Comparison of ENCODE assay signal across 19 cellular contexts in the genomic region with DNA sequence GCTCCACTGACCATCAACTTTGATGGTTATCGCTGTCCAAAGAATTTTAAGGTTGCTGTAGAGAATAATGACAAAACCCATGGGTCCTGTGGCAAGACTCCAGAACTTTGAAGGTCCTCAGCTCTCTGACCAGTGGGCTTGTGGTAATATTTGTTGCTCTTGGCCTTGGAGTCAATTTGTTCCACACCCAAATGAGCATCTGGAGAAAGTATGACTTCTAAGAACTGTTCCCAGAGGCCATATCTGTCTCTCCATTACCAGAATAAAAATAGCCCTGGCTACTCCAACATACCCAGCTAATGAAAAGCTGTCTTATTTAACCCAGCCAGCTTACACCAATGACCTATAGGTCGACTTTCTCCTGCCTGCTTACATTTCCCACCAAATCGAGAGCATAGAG.
DNase-seq lines count a peak whose midpoint lies in the region; ATAC-seq, FAIRE-seq and TF ChIP-seq lines count a peak whose summit lies in the region.
"Had no signal": no experiment of that assay in that cellular context is flagged by ENCODE, and none has a peak within 500 bp of the region (broad histone marks: within the 10 kb centered on the region; RNA-seq: fewer than 3 reads in every experiment).

No MANE protein-coding gene starts in this region.

- no peak for TF ChIP-seq POLR2A in HepG2 (IDR thresholded peaks at IDR 0.05; ENCODE audit: insufficient read depth in 1 of 2, low read depth in 2 of 2, low read length in 2 of 2)
- TF ChIP-seq POLR2A in gastrocnemius medialis (IDR thresholded peaks at IDR 0.05): no peak

- ATAC-seq in HepG2 (no peak), GM21737 (IDR thresholded peaks at IDR 0.05; ENCODE audit: unreplicated experiment) (no peak), gastrocnemius medialis (no peak)
- ATAC-seq: A549 had no signal

- H3K4me2 ChIP-seq in HepG2 (ENCODE audit: low read depth, low read length): no peak overlapping the region
- H3K4me2 ChIP-seq: A549 had no signal

- H3K36me3 ChIP-seq in liver (ENCODE audit: control insufficient read depth in 4 of 4, insufficient read depth in 3 of 4, low read depth in 1 of 4, low read length in 3 of 4) (no peaks in the 10 kb centered on the region), HepG2 (replicated peaks in 1 of 2; ENCODE audit: control insufficient read depth in 1 of 2, insufficient read depth in 2 of 2, low read length in 2 of 2) (no peaks in the 10 kb centered on the region), gastrocnemius medialis (no peaks in the 10 kb centered on the region)

- H3K4me3 ChIP-seq in liver (ENCODE audit: low read depth in 1 of 3, low read length in 3 of 3) (no peak overlapping the region), HepG2 (replicated peaks in 1 of 3; ENCODE audit: insufficient read depth in 1 of 3, low read depth in 2 of 3, low read length in 3 of 3) (no peak overlapping the region), cardiac fibroblast (replicated peaks in 1 of 2; ENCODE audit: low read depth in 2 of 2, low read length in 2 of 2) (no peak overlapping the region), fibroblast of villous mesenchyme (ENCODE audit: low read depth, low read length) (no peak overlapping the region), gastrocnemius medialis (no peak overlapping the region)
- H3K4me3 ChIP-seq: A549 had no signal

- no peak for FAIRE-seq in HepG2 (lab: Jason Lieb, UNC)
- FAIRE-seq: A549, D721Med, GM12892 had no signal

- H2AFZ ChIP-seq in HepG2 (ENCODE audit: low read length): no peak overlapping the region

- H4K20me1 ChIP-seq in HepG2 (ENCODE audit: insufficient read depth, low read length): no peaks in the 10 kb centered on the region

- DNase-seq in HepG2 (ENCODE audit: low spot score) (no peak), cardiac fibroblast (ENCODE audit: low read depth in 2 of 2) (peak; percentile 5 to 40), fibroblast of villous mesenchyme (ENCODE audit: low read depth) (peak; percentile 75), ureter (ENCODE audit: low spot score) (peak; percentile 48), gastrocnemius medialis (no peak)
- no peak for DNase-seq in central memory CD4-positive, alpha-beta T cell
- DNase-seq: CD4-positive, alpha-beta memory T cell; DMS79 treated with DMSO at 0.1 percent for 48 hours; GDM1; GOT3; KG1; NCI-H1092 treated with DMSO at 0.1 percent for 48 hours; NCI-H187; NCI-H446 had no signal

- no peak for TF ChIP-seq RAD21 in liver (IDR thresholded peaks at IDR 0.05)
- TF ChIP-seq RAD21 in HepG2 (CRISPR knock-in tag; IDR thresholded peaks at IDR 0.05): no peak

- no peak for TF ChIP-seq CTCF in liver (IDR thresholded peaks at IDR 0.05; ENCODE audit: low read depth, low read length, missing input control)
- no peak for TF ChIP-seq CTCF in HepG2 (CRISPR knock-in tag; IDR thresholded peaks at IDR 0.05)
- TF ChIP-seq CTCF in cardiac fibroblast (IDR thresholded peaks at IDR 0.05; ENCODE audit: low read depth, low read length): no peak
- TF ChIP-seq CTCF in fibroblast of villous mesenchyme (IDR thresholded peaks at IDR 0.05; ENCODE audit: insufficient read depth, low read depth, low read length): no peak
- no peak for TF ChIP-seq CTCF in gastrocnemius medialis (IDR thresholded peaks at IDR 0.05 in 4 of 5, conservative IDR thresholded peaks at IDR 0.05 in 1 of 5)

- TF ChIP-seq EP300 in HepG2 (IDR thresholded peaks at IDR 0.05; ENCODE audit: low read depth in 2 of 2, low read length in 2 of 2) (no peak), HepG2 (CRISPR knock-in tag; IDR thresholded peaks at IDR 0.05; ENCODE audit: borderline replicate concordance) (no peak)

- BruUV-seq in HepG2 (replicated peaks; lab: Mats Ljungman, UMichigan): no TSS peak

- POLR2A ChIA-PET in HepG2 (lab: Yijun Ruan, JAX): no interaction called here

- H3K27ac ChIP-seq in liver (ENCODE audit: low read depth in 1 of 2, low read length in 2 of 2) (no peak overlapping the region), HepG2 (ENCODE audit: extremely low read length, insufficient read depth, low read length) (no peak overlapping the region), gastrocnemius medialis (no peak overlapping the region)
- H3K27ac ChIP-seq: A549 had no signal

- no peaks in the 10 kb centered on the region for H3K9me3 ChIP-seq in liver (ENCODE audit: control insufficient read depth in 4 of 4, low read length in 3 of 4)
- peaks cover 61% of the 10 kb centered on the region for H3K9me3 ChIP-seq in HepG2 (ENCODE audit: low read length)
- no peaks in the 10 kb centered on the region for H3K9me3 ChIP-seq in gastrocnemius medialis
- H3K9me3 ChIP-seq: A549 had no signal

- CTCF ChIA-PET in HepG2 (lab: Yijun Ruan, JAX; ENCODE audit: low intra/inter-chr PET ratio, low total read pairs): no interaction called here

- H3K27me3 ChIP-seq in liver (ENCODE audit: control insufficient read depth in 4 of 4, insufficient read depth in 4 of 4, low read length in 3 of 4): peaks cover 0 to 4% (median 2%) of the 10 kb centered on the region in 4 donors
- no peaks in the 10 kb centered on the region for H3K27me3 ChIP-seq in HepG2 (ENCODE audit: control insufficient read depth in 1 of 2, insufficient read depth in 2 of 2, low read length in 2 of 2)
- H3K27me3 ChIP-seq in gastrocnemius medialis: no peaks in the 10 kb centered on the region

- H3K4me1 ChIP-seq in liver (ENCODE audit: control insufficient read depth in 4 of 4, insufficient read depth in 4 of 4, low read length in 3 of 4) (no peaks in the 10 kb centered on the region), HepG2 (ENCODE audit: insufficient read depth, low read length) (no peaks in the 10 kb centered on the region), gastrocnemius medialis (no peaks in the 10 kb centered on the region)
- H3K4me1 ChIP-seq: A549 had no signal

- in situ Hi-C loops in HepG2 (cut with HindIII; ENCODE audit: extremely low pct_ligation_motif_present, low pct_unique_long_range_greater_than_20kb) (no loop called here), gastrocnemius medialis (cut with MboI; ENCODE audit: low sequenced_read_pairs in 4 of 4) (no loop called here)

- no peaks in the 10 kb centered on the region for H3K79me2 ChIP-seq in HepG2 (ENCODE audit: insufficient read depth, low read length)

- 84% methylated on average over 3 of the region's 3 CpGs for WGBS in liver
- WGBS in HepG2 (ENCODE audit: low lambda C conversion rate): 0% methylated on average over 3 of the region's 3 CpGs

- no peak overlapping the region for H3K9ac ChIP-seq in liver (ENCODE audit: low read depth in 1 of 2, low read length in 2 of 2)
- no peak overlapping the region for H3K9ac ChIP-seq in HepG2 (ENCODE audit: insufficient read depth, low read depth, low read length)

- intact Hi-C loops in HepG2 (cut with micrococcal nuclease; ENCODE audit: unreplicated experiment): no loop called here
- intact Hi-C loops in gastrocnemius medialis (cut with DNase I; ENCODE audit: low total_unique reads): no loop called here

TF ChIP-seq in liver, 16 proteins besides CTCF, POLR2A, EP300 and RAD21:
- no peak for TF ChIP-seq HNF4G (IDR thresholded peaks at IDR 0.05)
- TF ChIP-seq NR2F2 (IDR thresholded peaks at IDR 0.05): peak; percentile 55

TF ChIP-seq in HepG2, 621 proteins besides CTCF, POLR2A, EP300 and RAD21:
- TF ChIP-seq NFYC (CRISPR knock-in tag; IDR thresholded peaks at IDR 0.05): no peak
- TF ChIP-seq ZNF883 (CRISPR knock-in tag; IDR thresholded peaks at IDR 0.05; ENCODE audit: not compliant biosample characterization): no peak
- no peak for TF ChIP-seq RAD51 (IDR thresholded peaks at IDR 0.05; ENCODE audit: borderline replicate concordance)
- TF ChIP-seq ZNF792 (CRISPR knock-in tag; IDR thresholded peaks at IDR 0.05): no peak

Comparison
In these comparisons a context has a peak if more than half of its experiments do, and no peak if none do; other contexts are left out.
1. DNase-seq: peak in cardiac fibroblast (2 of 2), fibroblast of villous mesenchyme (single experiment) and ureter (single experiment); none in HepG2 (single experiment), central memory CD4-positive, alpha-beta T cell (single experiment) and gastrocnemius medialis (0 of 2).